11 cellular contexts compared by ENCODE assay signal in genomic region chr3:59235221-59236012, GRCh38.
DNase-seq lines count a peak whose midpoint lies in the region; ATAC-seq lines count a peak whose summit lies in the region.
"Had no signal": no experiment of that assay in that cellular context is flagged by ENCODE, and none has a peak within 500 bp of the region (broad histone marks: within the 10 kb centered on the region; RNA-seq: fewer than 3 reads in every experiment).

No MANE protein-coding gene starts in this region.

- H3K36me3 Mint-ChIP-seq in activated CD8-positive, alpha-beta T cell treated with anti-CD3 and anti-CD28 coated beads, Interleukin-2, amount 10 ng/mL, durations not matched to agents 7 days and 5 days (ENCODE audit: low read depth): no peaks in the 10 kb centered on the region

- no peak overlapping the region for H3K27ac Mint-ChIP-seq in activated CD8-positive, alpha-beta T cell treated with anti-CD3 and anti-CD28 coated beads, Interleukin-2, amount 10 ng/mL, durations not matched to agents 7 days and 5 days
- H3K27ac Mint-ChIP-seq: WTC11 had no signal

- H3K4me1 ChIP-seq in BLaER1 treated with 17β-estradiol and CSF1 and Interleukin-3, amounts not matched to agents 10 nM and 100 nM: peaks cover 10 to 21% (median 17%) of the 10 kb centered on the region in 10 experiments
- H3K4me1 ChIP-seq: left ventricle myocardium inferior had no signal

- peak overlapping the region in 10 of 11 experiments; percentile 8 to 63 (median 47); a peak in 16 of 22 replicates for H3K4me2 ChIP-seq in BLaER1 treated with 17β-estradiol and CSF1 and Interleukin-3, amounts not matched to agents 10 nM and 100 nM
- H3K4me2 ChIP-seq: BLaER1 had no signal

- CTCF ChIA-PET in activated CD8-positive, alpha-beta T cell treated with anti-CD3 and anti-CD28 coated beads, Interleukin-2, amount 10 ng/mL, durations not matched to agents 7 days and 5 days (lab: Charles Lee): interaction anchor here (1.2 kb wide), 1 partner anchor 340 kb away, joined by 3 read pairs; no protein-coding TSS in a partner anchor

- H3K9me3 Mint-ChIP-seq in activated CD8-positive, alpha-beta T cell treated with anti-CD3 and anti-CD28 coated beads, Interleukin-2, amount 10 ng/mL, durations not matched to agents 7 days and 5 days (ENCODE audit: insufficient read depth): peaks cover 10% of the 10 kb centered on the region

- H3K4me3 ChIP-seq in BLaER1 treated with 17β-estradiol and CSF1 and Interleukin-3, amounts not matched to agents 10 nM and 100 nM: no peak overlapping the region
- H3K4me3 ChIP-seq: BLaER1, left ventricle myocardium inferior had no signal

- H3K27me3 Mint-ChIP-seq in activated CD8-positive, alpha-beta T cell treated with anti-CD3 and anti-CD28 coated beads, Interleukin-2, amount 10 ng/mL, durations not matched to agents 7 days and 5 days (ENCODE audit: low read depth): peaks cover 5% of the 10 kb centered on the region

- H3K27ac ChIP-seq in BLaER1 treated with 17β-estradiol and CSF1 and Interleukin-3, amounts not matched to agents 10 nM and 100 nM: peak overlapping the region in 9 of 11 experiments; percentile 20 to 66 (median 51); a peak in 15 of 22 replicates
- H3K27ac ChIP-seq: BLaER1, left ventricle myocardium inferior had no signal

- POLR2A ChIA-PET in activated CD8-positive, alpha-beta T cell treated with anti-CD3 and anti-CD28 coated beads, Interleukin-2, amount 10 ng/mL, durations not matched to agents 7 days and 5 days (lab: Charles Lee): no interaction called here

- H4K20me1 ChIP-seq in BLaER1 treated with 17β-estradiol and CSF1 and Interleukin-3, amounts not matched to agents 10 nM and 100 nM: no peaks in the 10 kb centered on the region
- H4K20me1 ChIP-seq: BLaER1 had no signal

- H3K4me1 Mint-ChIP-seq in activated CD8-positive, alpha-beta T cell treated with anti-CD3 and anti-CD28 coated beads, Interleukin-2, amount 10 ng/mL, durations not matched to agents 7 days and 5 days (ENCODE audit: low read depth): peaks cover 14% of the 10 kb centered on the region
- H3K4me1 Mint-ChIP-seq: WTC11 had no signal

- H3K27me3 ChIP-seq in BLaER1 treated with 17β-estradiol and CSF1 and Interleukin-3, amounts not matched to agents 10 nM and 100 nM: no peaks in the 10 kb centered on the region
- H3K27me3 ChIP-seq: BLaER1 had no signal

- ATAC-seq in GM18511 (IDR thresholded peaks at IDR 0.05; ENCODE audit: unreplicated experiment) (peak; percentile 97), HG02798 (IDR thresholded peaks at IDR 0.05; ENCODE audit: poor library complexity, unreplicated experiment) (peak; percentile 85)
- ATAC-seq in activated CD8-positive, alpha-beta T cell treated with anti-CD3 and anti-CD28 coated beads, Interleukin-2, amount 10 ng/mL, durations not matched to agents 7 days and 5 days: no peak
- ATAC-seq: WTC11 had no signal

- H3K36me3 ChIP-seq in BLaER1 treated with 17β-estradiol and CSF1 and Interleukin-3, amounts not matched to agents 10 nM and 100 nM: no peaks in the 10 kb centered on the region; a peak in 1 of 22 replicates
- H3K36me3 ChIP-seq: left ventricle myocardium inferior had no signal

- peak overlapping the region in 1 of 11 experiments; percentile 30; a peak in 1 of 22 replicates for H3K9ac ChIP-seq in BLaER1 treated with 17β-estradiol and CSF1 and Interleukin-3, amounts not matched to agents 10 nM and 100 nM
- H3K9ac ChIP-seq: BLaER1 had no signal

- H3K9me3 ChIP-seq in BLaER1 treated with 17β-estradiol and CSF1 and Interleukin-3, amounts not matched to agents 10 nM and 100 nM (replicated peaks in 1 of 11): peaks cover 25 to 45% (median 37%) of the 10 kb centered on the region in 11 experiments

- H3K4me3 Mint-ChIP-seq in activated CD8-positive, alpha-beta T cell treated with anti-CD3 and anti-CD28 coated beads, Interleukin-2, amount 10 ng/mL, durations not matched to agents 7 days and 5 days: no peak overlapping the region
- H3K4me3 Mint-ChIP-seq: WTC11 had no signal

- peak; percentile 36 for DNase-seq in activated CD8-positive, alpha-beta T cell treated with anti-CD3 and anti-CD28 coated beads, Interleukin-2, amount 10 ng/mL, durations not matched to agents 7 days and 5 days
- no peak for DNase-seq in AML-193 (lab: John Stamatoyannopoulos, UW)
- no peak for DNase-seq in NCI-H1930 (lab: John Stamatoyannopoulos, UW)
- no peak for DNase-seq in ureter (ENCODE audit: low spot score)
- no peak for DNase-seq in activated effector memory CD4-positive, alpha-beta T cell treated with anti-CD3 and anti-CD28 coated beads, Interleukin-2, amount 50 U/mL, for 16 hours
- DNase-seq: left ventricle myocardium inferior had no signal
